Comparison of ENCODE assay signal across 11 cellular contexts in the genomic region with DNA sequence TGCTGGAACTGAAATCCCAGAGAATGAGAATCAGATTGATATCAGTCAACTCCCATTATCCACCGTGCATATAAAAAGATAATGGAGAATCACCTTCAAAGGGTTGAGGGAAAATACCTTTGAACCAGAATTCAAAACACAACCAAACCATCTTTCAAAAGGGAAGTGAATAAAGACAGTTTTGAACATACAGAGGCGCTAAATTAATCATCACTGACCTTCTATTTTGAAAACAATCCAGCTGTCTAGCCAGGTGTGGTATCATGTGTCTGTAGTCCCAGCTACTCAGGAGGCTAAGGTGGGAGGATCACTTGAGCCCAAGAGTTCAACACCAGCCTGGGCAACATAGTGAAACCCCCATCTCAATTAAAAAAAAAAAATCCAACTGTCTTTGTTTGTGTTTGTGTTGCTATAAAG.
DNase-seq lines count a peak whose midpoint lies in the region; ATAC-seq, FAIRE-seq and TF ChIP-seq lines count a peak whose summit lies in the region.
"Had no signal": no experiment of that assay in that cellular context is flagged by ENCODE, and none has a peak within 500 bp of the region (broad histone marks: within the 10 kb centered on the region; RNA-seq: fewer than 3 reads in every experiment).

No MANE protein-coding gene starts in this region.

- peaks cover 23% of the 10 kb centered on the region for H3K36me3 Mint-ChIP-seq in T-helper 2 cell treated with Interferon-gamma antibody and Interleukin-4, amounts not matched to agents 5 μg/mL and 100 μg/mL, for 36 hours (ENCODE audit: low read depth)
- no peaks in the 10 kb centered on the region for H3K36me3 Mint-ChIP-seq in neural progenitor cell

- H3K4me2 ChIP-seq in neural progenitor cell: no peak overlapping the region

- H3K9ac ChIP-seq in neural progenitor cell: no peak overlapping the region

- WGBS in pancreas, 2 donors: 83 to 84% methylated on average over 2 of the region's 2 CpGs

- intact Hi-C loops in pancreas (cut with DNase I): no loop called here

- peaks cover 25% of the 10 kb centered on the region for H3K4me1 Mint-ChIP-seq in T-helper 2 cell treated with Interferon-gamma antibody and Interleukin-4, amounts not matched to agents 5 μg/mL and 100 μg/mL, for 36 hours (ENCODE audit: low read depth)
- no peaks in the 10 kb centered on the region for H3K4me1 Mint-ChIP-seq in neural progenitor cell

- peak overlapping the region; percentile 15 for H3K4me3 Mint-ChIP-seq in T-helper 2 cell treated with Interferon-gamma antibody and Interleukin-4, amounts not matched to agents 5 μg/mL and 100 μg/mL, for 36 hours
- H3K4me3 Mint-ChIP-seq in neural progenitor cell: no peak overlapping the region

- H3K9me3 Mint-ChIP-seq in T-helper 2 cell treated with Interferon-gamma antibody and Interleukin-4, amounts not matched to agents 5 μg/mL and 100 μg/mL, for 36 hours: no peaks in the 10 kb centered on the region
- no peaks in the 10 kb centered on the region for H3K9me3 Mint-ChIP-seq in neural progenitor cell

- no peaks in the 10 kb centered on the region for H4K20me1 ChIP-seq in neural progenitor cell (ENCODE audit: low read depth)

- H3K27me3 ChIP-seq in neural progenitor cell (no peaks in the 10 kb centered on the region), pancreas (no peaks in the 10 kb centered on the region)

- no peak overlapping the region for H3K4me3 ChIP-seq in neural progenitor cell
- no peak overlapping the region for H3K4me3 ChIP-seq in pancreas

- H3K27ac ChIP-seq in neural progenitor cell (no peak overlapping the region), pancreas (no peak overlapping the region)

- no peak for TF ChIP-seq CTCF in neural progenitor cell (IDR thresholded peaks at IDR 0.05)
- no peak for TF ChIP-seq CTCF in pancreas (IDR thresholded peaks at IDR 0.05)

- no peaks in the 10 kb centered on the region for H3K4me1 ChIP-seq in neural progenitor cell
- H3K4me1 ChIP-seq in pancreas: no peaks in the 10 kb centered on the region

- no peaks in the 10 kb centered on the region for H3F3A ChIP-seq in neural progenitor cell (ENCODE audit: low read depth)

- H3K9me3 ChIP-seq in neural progenitor cell (ENCODE audit: low read depth) (no peaks in the 10 kb centered on the region), pancreas (no peaks in the 10 kb centered on the region)

- H3K27me3 Mint-ChIP-seq in T-helper 2 cell treated with Interferon-gamma antibody and Interleukin-4, amounts not matched to agents 5 μg/mL and 100 μg/mL, for 36 hours (ENCODE audit: low read depth): no peaks in the 10 kb centered on the region
- H3K27me3 Mint-ChIP-seq in neural progenitor cell (ENCODE audit: insufficient read depth, low read depth): no peaks in the 10 kb centered on the region

- peak; percentile 28 for DNase-seq in T-helper 2 cell treated with Interferon-gamma antibody and Interleukin-4, amounts not matched to agents 5 μg/mL and 100 μg/mL, for 36 hours (ENCODE audit: low spot score)
- DNase-seq in neural progenitor cell (ENCODE audit: low spot score) (no peak), DMS79 treated with DMSO at 0.1 percent for 48 hours (lab: John Stamatoyannopoulos, UW) (no peak), pancreas (no peak), NOMO-1 treated with dmso at 0.1 percent for 144 hours (lab: John Stamatoyannopoulos, UW; ENCODE audit: unreplicated experiment) (no peak)
- DNase-seq: effector CD4-positive, alpha-beta T cell; right cardiac atrium had no signal

- no peaks in the 10 kb centered on the region for H3K36me3 ChIP-seq in neural progenitor cell
- H3K36me3 ChIP-seq in pancreas: no peaks in the 10 kb centered on the region

- ATAC-seq in GM18499 (IDR thresholded peaks at IDR 0.05; ENCODE audit: insufficient read depth, unreplicated experiment) (peak; percentile 92), GM19351 (IDR thresholded peaks at IDR 0.05; ENCODE audit: unreplicated experiment) (peak; percentile 90), HG02970 (IDR thresholded peaks at IDR 0.05; ENCODE audit: low FRiP score, unreplicated experiment) (peak; percentile 93), pancreas (no peak)
- ATAC-seq: HepG2, right cardiac atrium had no signal

- H3K79me2 ChIP-seq in neural progenitor cell (ENCODE audit: low read depth): no peaks in the 10 kb centered on the region

- no peak overlapping the region for H2AFZ ChIP-seq in neural progenitor cell (replicated peaks)

- no peak for FAIRE-seq in pancreas (lab: Jason Lieb, UNC)
- FAIRE-seq: HepG2 had no signal

- no peak overlapping the region for H3K27ac Mint-ChIP-seq in T-helper 2 cell treated with Interferon-gamma antibody and Interleukin-4, amounts not matched to agents 5 μg/mL and 100 μg/mL, for 36 hours
- no peak overlapping the region for H3K27ac Mint-ChIP-seq in neural progenitor cell

Comparison
In these comparisons a context has a peak if more than half of its experiments do, and no peak if none do; other contexts are left out.
1. ATAC-seq: peak in GM18499 (single experiment), GM19351 (single experiment) and HG02970 (single experiment); none in pancreas (0 of 4).